In the genomic region with DNA sequence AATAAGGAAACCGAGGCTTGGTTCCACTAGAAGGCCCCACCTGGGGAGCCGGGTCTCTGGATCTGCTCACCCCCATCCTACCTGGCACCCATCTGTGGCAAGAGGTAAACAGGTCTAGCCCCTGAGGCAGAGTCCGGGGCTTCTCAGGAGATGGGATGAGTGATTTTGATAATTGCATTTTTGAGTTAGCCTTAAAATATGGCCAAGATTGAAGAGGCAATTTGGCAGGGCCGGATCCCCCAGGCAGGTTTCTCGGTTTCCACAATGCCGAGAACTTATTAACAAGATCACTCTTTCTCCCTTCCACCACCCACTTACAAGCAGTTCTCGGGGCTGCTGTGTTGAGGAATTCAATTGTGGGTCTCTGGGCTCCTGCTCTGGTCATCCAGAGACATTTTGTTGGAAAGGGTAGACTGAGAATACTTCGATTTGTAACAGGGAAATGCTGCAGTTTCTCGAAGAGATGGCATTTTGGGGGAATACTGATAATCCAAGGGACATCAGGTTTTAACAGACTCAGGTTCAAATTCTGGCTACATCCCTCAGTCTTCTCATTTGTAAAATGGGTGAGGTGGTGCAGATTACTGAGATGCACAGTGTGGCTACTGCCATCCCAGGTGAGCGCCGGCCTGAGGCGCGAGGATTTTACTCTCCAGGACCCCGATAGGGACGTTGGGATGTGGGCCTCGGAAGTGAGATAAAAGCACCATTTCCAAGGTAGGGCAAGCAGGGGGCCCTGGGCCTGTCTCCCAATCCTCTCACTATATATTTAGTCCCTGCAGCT, we compare ENCODE assay signal across 10 cellular contexts.
"Had no signal": no experiment of that assay in that cellular context is flagged by ENCODE, and none has a peak within 500 bp of the region (broad histone marks: within the 10 kb centered on the region; RNA-seq: fewer than 3 reads in every experiment).

No MANE protein-coding gene starts in this region.

- ATAC-seq: activated CD4-positive, CD25-positive, alpha-beta regulatory T cell treated with anti-CD3 and anti-CD28 coated beads, Interleukin-2, amount 50 U/mL, for 24 hours had no signal

- DNase-seq: activated gamma-delta T cell treated with Interleukin-2 at 50 U/mL for 16 hours; central memory CD4-positive, alpha-beta T cell; foreskin melanocyte; kidney; mammary epithelial cell; spleen; stimulated activated naive CD4-positive, alpha-beta T cell; substantia nigra; T1000 had no signal
